In genomic region chr1:46616277-46617107, GRCh38 we compare ENCODE assay signal across 8 cellular contexts. TPM values are rescaled to one million over a fixed set of nuclear protein-coding genes. Genes with fewer than 3 reads are reported as not detected.
DNase-seq lines count a peak whose midpoint lies in the region; ATAC-seq lines count a peak whose summit lies in the region.

TSS of gene MOB3C (minus strand) at chr1:46616811. CDS start at chr1:46613321, 3,490 bp downstream.

- peak; percentile 72 for ATAC-seq in GM21723 (IDR thresholded peaks at IDR 0.05; ENCODE audit: unreplicated experiment)

- DNase-seq in EH (ENCODE audit: low read depth): peak; percentile 91
- DNase-seq in Kasumi-1 (lab: John Stamatoyannopoulos, UW): peak; percentile 45 to 50
- DNase-seq in activated CD4-positive, CD25-positive, alpha-beta regulatory T cell treated with anti-CD3 and anti-CD28 coated beads, Interleukin-2, amount 50 U/mL, for 72 hours: peak; percentile 72
- DNase-seq in cerebellum (ENCODE audit: low spot score): peak; percentile 92
- DNase-seq in kidney glomerular epithelial cell (lab: John Stamatoyannopoulos, UW): peak; percentile 49
- peak; percentile 27 to 45 for DNase-seq in stimulated activated CD4-positive, alpha-beta T cell treated with anti-CD3 and anti-CD28 coated beads, Interleukin-1b, Interleukin-23, amount 100 ng/mL, for 1 hour (ENCODE audit: low read depth in 2 of 2)
- no peak for DNase-seq in SK-N-DZ (ENCODE audit: low spot score)

RNA-seq across cellular contexts. Expression of gene MOB3C, which starts in this region (rescaled TPM):
- 5.2 TPM for total RNA-seq in cerebellum
- 0.55 and 2.5 TPM in 2 replicates for polyA plus RNA-seq in SK-N-DZ (2014; cell fraction: cytosol; rRNA removed)
- 0.57 and 1.0 TPM in 2 replicates for polyA plus RNA-seq in SK-N-DZ (2014; cell fraction: nucleus; rRNA removed)
